ENCODE assay signal across 18 cellular contexts in genomic region chr5:172644229-172644628, GRCh38. TPM values are rescaled to one million over a fixed set of nuclear protein-coding genes. Genes with fewer than 3 reads are reported as not detected.
DNase-seq lines count a peak whose midpoint lies in the region; ATAC-seq and TF ChIP-seq lines count a peak whose summit lies in the region.
"Had no signal": no experiment of that assay in that cellular context is flagged by ENCODE, and none has a peak within 500 bp of the region (broad histone marks: within the 10 kb centered on the region; RNA-seq: fewer than 3 reads in every experiment).

No MANE protein-coding gene starts in this region.

- H3K4me1 ChIP-seq in left ventricle myocardium inferior = peaks cover 91% of the 10 kb centered on the region
- H3K4me1 ChIP-seq in right cardiac atrium (ENCODE audit: control insufficient read depth, insufficient read depth, low read length) = peaks cover 18% of the 10 kb centered on the region
- peaks cover 0 to 85% (median 76%) of the 10 kb centered on the region in 4 donors for H3K4me1 ChIP-seq in sigmoid colon

- no peak for TF ChIP-seq POLR2A in sigmoid colon (IDR thresholded peaks at IDR 0.05)

- H3K27me3 ChIP-seq in left ventricle myocardium inferior (ENCODE audit: low read depth) (no peaks in the 10 kb centered on the region), right cardiac atrium (ENCODE audit: control insufficient read depth, insufficient read depth) (no peaks in the 10 kb centered on the region), sigmoid colon (no peaks in the 10 kb centered on the region), H7 (ENCODE audit: control insufficient read depth, insufficient read depth, low read length) (peaks cover 11% of the 10 kb centered on the region)
- H3K27me3 ChIP-seq: ovary had no signal

- no peak for TF ChIP-seq CTCF in left ventricle myocardium inferior (IDR thresholded peaks at IDR 0.05; ENCODE audit: borderline replicate concordance)
- no peak for TF ChIP-seq CTCF in sigmoid colon (IDR thresholded peaks at IDR 0.05)

- ATAC-seq in Right ventricle myocardium inferior (no peak), right cardiac atrium (no peak)
- ATAC-seq: activated CD4-positive, alpha-beta T cell treated with anti-CD3 and anti-CD28 coated beads for 36 hours had no signal

- no peak for DNase-seq in left ventricle myocardium inferior
- DNase-seq in Right ventricle myocardium inferior (ENCODE audit: missing footprints) = no peak
- no peak for DNase-seq in right cardiac atrium
- DNase-seq in sigmoid colon = no peak
- no peak for DNase-seq in NCI-H510A treated with DMSO at 0.1 percent for 48 hours (lab: John Stamatoyannopoulos, UW)
- no peak for DNase-seq in NCI-H226
- no peak for DNase-seq in kidney tubule cell (ENCODE audit: low spot score)
- DNase-seq in H7 = no peak
- DNase-seq: activated CD4-positive, alpha-beta T cell treated with anti-CD3 and anti-CD28 coated beads for 36 hours; activated CD8-positive, alpha-beta memory T cell treated with anti-CD3 and anti-CD28 coated beads, Interleukin-2, amount 50 U/mL, for 48 hours; activated effector memory CD4-positive, alpha-beta T cell treated with anti-CD3 and anti-CD28 coated beads, Interleukin-2, amount 50 U/mL, for 16 hours; cerebellar nuclear complex; kidney glomerular epithelial cell; NCI-H146; NCI-H774; stimulated activated CD8-positive, alpha-beta memory T cell treated with anti-CD3 and anti-CD28 coated beads, Interleukin-4, amount 100 ng/mL, for 48 hours had no signal

- intact Hi-C loops in left ventricle myocardium inferior (cut with micrococcal nuclease) = loop anchor here (10.0 kb wide), 1 partner anchor 51 kb away; no protein-coding TSS in a partner anchor
- intact Hi-C loops in Right ventricle myocardium inferior (cut with DNase I) = loop anchor here (5.0 kb wide), 2 partner anchors 42 to 142 kb away; no protein-coding TSS in a partner anchor
- intact Hi-C loops in right cardiac atrium (cut with DNase I) = loop anchor here in 3 of 4 donors (10.0 kb wide), 2 partner anchors 51 to 89 kb away; no protein-coding TSS in a partner anchor
- intact Hi-C loops in sigmoid colon (cut with DNase I) = no loop called here

- H3K9me3 ChIP-seq in left ventricle myocardium inferior (replicated peaks) = no peaks in the 10 kb centered on the region
- no peaks in the 10 kb centered on the region for H3K9me3 ChIP-seq in right cardiac atrium (ENCODE audit: control insufficient read depth, low read length)
- no peaks in the 10 kb centered on the region for H3K9me3 ChIP-seq in sigmoid colon
- H3K9me3 ChIP-seq: ovary had no signal

- H3K27ac ChIP-seq in left ventricle myocardium inferior (replicated peaks) (peak overlapping the region; percentile 97), right cardiac atrium (ENCODE audit: low read length) (no peak overlapping the region), sigmoid colon (peak overlapping the region; percentile 94 to 99 (median 96))

- TF ChIP-seq EP300 in sigmoid colon (IDR thresholded peaks at IDR 0.05) = no peak

- H3K4me3 ChIP-seq in left ventricle myocardium inferior = peak overlapping the region; percentile 85
- H3K4me3 ChIP-seq in right cardiac atrium (ENCODE audit: low read length) = peak overlapping the region; percentile 84
- peak overlapping the region in 3 of 4 donors; percentile 79 to 99 (median 99) for H3K4me3 ChIP-seq in sigmoid colon
- no peak overlapping the region for H3K4me3 ChIP-seq in H7 (ENCODE audit: insufficient read depth, low read depth, low read length)
- H3K4me3 ChIP-seq: smooth muscle cell had no signal

- 45% methylated on average over 6 of the region's 6 CpGs for WGBS in right cardiac atrium
- WGBS in sigmoid colon, 2 donors = 9 to 42% methylated on average over 6 of the region's 6 CpGs

- H3K36me3 ChIP-seq in left ventricle myocardium inferior (peaks cover 1% of the 10 kb centered on the region), sigmoid colon (no peaks in the 10 kb centered on the region), H7 (replicated peaks; ENCODE audit: control insufficient read depth, insufficient read depth, low read length) (no peaks in the 10 kb centered on the region; the same call in 1 of the 2 replicates)
- H3K36me3 ChIP-seq: ovary had no signal

RNA-seq across cellular contexts. Expression of gene NEURL1B, which starts 3.2 kb away (rescaled TPM):
- 24.0 TPM for total RNA-seq in left ventricle myocardium inferior
- 37.1 TPM for total RNA-seq in Right ventricle myocardium inferior
- 10 to 100 TPM; 13.2 to 23.1 (median 18.1) TPM for total RNA-seq in right cardiac atrium
- 16.7 TPM for polyA plus RNA-seq in right cardiac atrium
- 10 to 100 TPM; 32.9 to 53.2 (median 45.6) TPM for total RNA-seq in sigmoid colon
- polyA plus RNA-seq in sigmoid colon = 10 to 100 TPM; 12.6 to 29.6 (median 26.6) TPM
- total RNA-seq in H7 (2014; rRNA removed; shearing (Covaris generic)) = 4.7 and 7.5 TPM in 2 replicates
